20 cellular contexts compared by ENCODE assay signal in genomic region chr9:84811072-84811725, GRCh38.
DNase-seq lines count a peak whose midpoint lies in the region; ATAC-seq, FAIRE-seq and TF ChIP-seq lines count a peak whose summit lies in the region.
"Had no signal": no experiment of that assay in that cellular context is flagged by ENCODE, and none has a peak within 500 bp of the region (broad histone marks: within the 10 kb centered on the region; RNA-seq: fewer than 3 reads in every experiment).

No MANE protein-coding gene starts in this region.

- FAIRE-seq in A549 (lab: Jason Lieb, UNC) (peak; percentile 59), RCC 7860 (lab: Jason Lieb, UNC) (no peak)

- no peaks in the 10 kb centered on the region for H3K27me3 ChIP-seq in H7 (ENCODE audit: control insufficient read depth, insufficient read depth, low read length)
- no peaks in the 10 kb centered on the region for H3K27me3 ChIP-seq in NT2/D1 (ENCODE audit: insufficient read depth, insufficient read length)

- no peak overlapping the region for H3K27ac ChIP-seq in A549
- H3K27ac ChIP-seq: PC-9, RWPE1, SK-N-MC had no signal

- TF ChIP-seq RAD21 in A549 (conservative IDR thresholded peaks at IDR 0.05 in 1 of 2, IDR thresholded peaks at IDR 0.05 in 1 of 2): no peak

- TF ChIP-seq EP300 in A549 (IDR thresholded peaks at IDR 0.05): no peak

- H3K4me3 ChIP-seq in A549: no peak overlapping the region
- H3K4me3 ChIP-seq in H7 (ENCODE audit: insufficient read depth, low read depth, low read length): no peak overlapping the region
- no peak overlapping the region for H3K4me3 ChIP-seq in NT2/D1 (ENCODE audit: insufficient read length, low read depth)
- H3K4me3 ChIP-seq: PC-9, SK-N-MC had no signal

- POLR2A ChIA-PET in A549 (lab: Yijun Ruan, JAX): no interaction called here

- CTCF ChIA-PET in A549 (lab: Yijun Ruan, JAX): interaction anchor here (1.3 kb wide), 1 partner anchor 16 kb away, joined by 3 read pairs; no protein-coding TSS in a partner anchor

- DNase-seq in A549 (ENCODE audit: low read depth in 1 of 2, low spot score in 1 of 2) (no peak), H7 (peak; percentile 9), NT2/D1 (ENCODE audit: low read depth, low spot score) (peak; percentile 30), iPS-NIHi11 (ENCODE audit: low spot score) (peak; percentile 31), inferior parietal cortex (ENCODE audit: extremely low spot score) (no peak), RCC 7860 (ENCODE audit: low spot score) (no peak)
- DNase-seq in stimulated activated naive CD4-positive, alpha-beta T cell (lab: John Stamatoyannopoulos, UW): no peak
- DNase-seq: CD4-positive, CD25-positive, alpha-beta regulatory T cell; DMS79; Kasumi-1; NCI-H1930; NCI-H2227 treated with DMSO at 0.1 percent for 48 hours; NCI-H510A; PC-9; SHP77 treated with DMSO at 0.1 percent for 48 hours; SW 1271 had no signal

- WGBS in A549 (ENCODE audit: missing lambda C conversion rate): 41% methylated on average over 4 of the region's 4 CpGs

- H3K36me3 ChIP-seq in H7 (replicated peaks; ENCODE audit: control insufficient read depth, insufficient read depth, low read length) (no peaks in the 10 kb centered on the region), NT2/D1 (ENCODE audit: insufficient read depth, insufficient read length, low read length) (no peaks in the 10 kb centered on the region)

- no peak for TF ChIP-seq POLR2A in A549 (IDR thresholded peaks at IDR 0.05; ENCODE audit: low read length)

- H3K4me1 ChIP-seq in A549 (no peaks in the 10 kb centered on the region), NT2/D1 (ENCODE audit: insufficient read depth, insufficient read length) (peaks cover 3% of the 10 kb centered on the region)

- no peak overlapping the region for H3K9ac ChIP-seq in NT2/D1 (ENCODE audit: insufficient read length, low read depth)

- H3K9me3 ChIP-seq in A549 (no peaks in the 10 kb centered on the region), NT2/D1 (ENCODE audit: insufficient read depth, low read length) (no peaks in the 10 kb centered on the region)

- TF ChIP-seq CTCF in A549 (IDR thresholded peaks at IDR 0.05): no peak

- ATAC-seq in A549: no peak
- ATAC-seq in GM21423 (IDR thresholded peaks at IDR 0.05; ENCODE audit: unreplicated experiment): no peak
- ATAC-seq: HCT116 had no signal

- no peak overlapping the region for H3K4me2 ChIP-seq in A549
- H3K4me2 ChIP-seq: PC-9 had no signal

TF ChIP-seq in A549, 52 proteins besides CTCF, POLR2A, EP300 and RAD21:
- no peak for TF ChIP-seq KDM1A (IDR thresholded peaks at IDR 0.05; ENCODE audit: low read depth)

Comparison
In these comparisons a context has a peak if more than half of its experiments do, and no peak if none do; other contexts are left out.
1. DNase-seq: peak in H7 (single experiment), NT2/D1 (single experiment) and iPS-NIHi11 (single experiment); none in A549 (0 of 2), inferior parietal cortex (single experiment), RCC 7860 (single experiment) and stimulated activated naive CD4-positive, alpha-beta T cell (0 of 6).